Comparison of ENCODE assay signal across 15 cellular contexts in genomic region chr3:14473411-14473891, GRCh38.
DNase-seq lines count a peak whose midpoint lies in the region; ATAC-seq and TF ChIP-seq lines count a peak whose summit lies in the region.
"Had no signal": no experiment of that assay in that cellular context is flagged by ENCODE, and none has a peak within 500 bp of the region (broad histone marks: within the 10 kb centered on the region; RNA-seq: fewer than 3 reads in every experiment).

No MANE protein-coding gene starts in this region.

- TF ChIP-seq POLR2A in transverse colon (IDR thresholded peaks at IDR 0.05), result no peak

- H3K4me3 ChIP-seq in SK-N-SH (ENCODE audit: low read depth in 2 of 2, low read length in 1 of 2) (no peak overlapping the region), colonic mucosa (no peak overlapping the region), mesodermal cell (ENCODE audit: extremely low read depth, insufficient read depth, low read length, poor library complexity, severe bottlenecking) (no peak overlapping the region), transverse colon (no peak overlapping the region)

- 89% methylated on average over 7 of the region's 7 CpGs for WGBS in SK-N-SH (ENCODE audit: low lambda C conversion rate)
- 95 to 96% methylated on average over 4 to 6 of the region's 7 CpGs for WGBS in mesodermal cell (ENCODE audit: insufficient coverage in 2 of 2), 2 experiments
- WGBS in transverse colon (ENCODE audit: low coverage in 1 of 2), 2 donors, result 49 to 74% methylated on average over 3 to 7 of the region's 7 CpGs

- in situ Hi-C loops in transverse colon (cut with MboI; ENCODE audit: low pct_ligation_motif_present in 1 of 4, low pct_unique_long_range_greater_than_20kb in 1 of 4, low sequenced_read_pairs in 3 of 4), result loop anchor here in 1 of 4 donors (25.0 kb wide), 1 partner anchor 586 kb away; the partner anchor contains the start of gene WNT7A

- DNase-seq in SK-N-SH (no peak), colonic mucosa (peak; percentile 35), transverse colon (peak; percentile 25), SHP77 treated with DMSO at 0.1 percent for 48 hours (lab: John Stamatoyannopoulos, UW) (no peak), superior temporal gyrus (ENCODE audit: extremely low spot score) (no peak)
- DNase-seq: activated CD8-positive, alpha-beta memory T cell treated with anti-CD3 and anti-CD28 coated beads, Interleukin-2, amount 50 U/mL, for 4 hours; CD4-positive, alpha-beta T cell; Kasumi-1; NCI-H1436; NCI-H524; occipital lobe had no signal

- H3K9ac ChIP-seq in SK-N-SH (no peak overlapping the region), colonic mucosa (ENCODE audit: low read depth in 2 of 2, low read length in 2 of 2) (no peak overlapping the region)

- no peak for ATAC-seq in SK-N-SH treated with all-trans-retinoic acid at 6 μM for 48 hours
- ATAC-seq in GM21529 (IDR thresholded peaks at IDR 0.05; ENCODE audit: unreplicated experiment), result no peak

- no peak for TF ChIP-seq RAD21 in SK-N-SH (IDR thresholded peaks at IDR 0.05; ENCODE audit: low read length)

- H3F3A ChIP-seq in SK-N-SH (replicated peaks; ENCODE audit: insufficient read depth), result peaks cover 10% of the 10 kb centered on the region

- H4K20me1 ChIP-seq in SK-N-SH (ENCODE audit: insufficient read depth), result no peaks in the 10 kb centered on the region

- H2AFZ ChIP-seq in SK-N-SH (ENCODE audit: low read depth), result no peak overlapping the region

- TF ChIP-seq EP300 in SK-N-SH (IDR thresholded peaks at IDR 0.05; ENCODE audit: borderline replicate concordance in 1 of 2, low read depth in 1 of 2, low read length in 1 of 2) (no peak), transverse colon (IDR thresholded peaks at IDR 0.05; ENCODE audit: low read depth) (no peak)

- no peaks in the 10 kb centered on the region for H3K9me2 ChIP-seq in SK-N-SH

- intact Hi-C loops in colonic mucosa (cut with DNase I) (loop anchor here (5.0 kb wide), 1 partner anchor 576 kb away; no protein-coding TSS in a partner anchor), transverse colon (cut with DNase I; ENCODE audit: low total_unique reads) (no loop called here)

- H3K9me3 ChIP-seq in SK-N-SH (no peaks in the 10 kb centered on the region), colonic mucosa (no peaks in the 10 kb centered on the region), mesodermal cell (ENCODE audit: control insufficient read depth, low read length) (no peaks in the 10 kb centered on the region), transverse colon (no peaks in the 10 kb centered on the region)

- H3K27me3 ChIP-seq in SK-N-SH (ENCODE audit: insufficient read depth) (no peaks in the 10 kb centered on the region), colonic mucosa (no peaks in the 10 kb centered on the region), transverse colon (no peaks in the 10 kb centered on the region)

- TF ChIP-seq CTCF in SK-N-SH (IDR thresholded peaks at IDR 0.05) (no peak), colonic mucosa (IDR thresholded peaks at IDR 0.05) (no peak), transverse colon (IDR thresholded peaks at IDR 0.05) (no peak)

- H3K4me2 ChIP-seq in SK-N-SH, result peak overlapping the region; percentile 63

- H3K36me3 ChIP-seq in SK-N-SH (replicated peaks in 1 of 2; ENCODE audit: control insufficient read depth in 1 of 2, insufficient read depth in 2 of 2, low read length in 1 of 2) (peaks cover 17 to 24% of the 10 kb centered on the region in 2 experiments), colonic mucosa (no peaks in the 10 kb centered on the region), mesodermal cell (ENCODE audit: control insufficient read depth, insufficient read depth, low read length) (peaks cover 78% of the 10 kb centered on the region), transverse colon (peaks cover 0 to 4% (median 0%) of the 10 kb centered on the region in 4 donors)

- CTCF ChIA-PET in SK-N-SH (lab: Yijun Ruan, JAX), result interaction anchor here (0.8 to 1.7 kb wide), 7 partner anchors 10 to 318 kb away, joined by 3 to 5 read pairs (median 4); no protein-coding TSS in a partner anchor

- H3K4me1 ChIP-seq in SK-N-SH (ENCODE audit: control insufficient read depth in 1 of 2, insufficient read depth in 2 of 2, low read depth in 1 of 2, low read length in 1 of 2) (peaks cover 4 to 23% of the 10 kb centered on the region in 2 experiments; a peak in 3 of 4 replicates), colonic mucosa (no peaks in the 10 kb centered on the region), mesodermal cell (ENCODE audit: control insufficient read depth, insufficient read depth, low read length, poor library complexity, severe bottlenecking) (peaks cover 43% of the 10 kb centered on the region), transverse colon (no peaks in the 10 kb centered on the region)

- H3K27ac ChIP-seq in SK-N-SH (ENCODE audit: low read depth in 2 of 2, low read length in 1 of 2) (peak overlapping the region in 1 of 2 experiments; percentile 83; a peak in 1 of 4 replicates), colonic mucosa (no peak overlapping the region), mesodermal cell (ENCODE audit: low read depth, low read length, severe bottlenecking) (peak overlapping the region; percentile 81), transverse colon (peak overlapping the region; percentile 11 to 50 (median 34))
- H3K27ac ChIP-seq: 22Rv1 had no signal

- POLR2A ChIA-PET in SK-N-SH (lab: Yijun Ruan, JAX), result no interaction called here

- H3K79me2 ChIP-seq in SK-N-SH (ENCODE audit: insufficient read depth), result no peaks in the 10 kb centered on the region

TF ChIP-seq in SK-N-SH, 30 proteins besides CTCF, POLR2A, EP300 and RAD21 (continues in another document):
- TF ChIP-seq FOXM1 (IDR thresholded peaks at IDR 0.05; ENCODE audit: low read depth), result no peak
- no peak for TF ChIP-seq REST (IDR thresholded peaks at IDR 0.05; ENCODE audit: low read depth, low read length)
- no peak for TF ChIP-seq SMC3 (IDR thresholded peaks at IDR 0.05; ENCODE audit: low read depth, low read length)
- no peak for TF ChIP-seq CHD2 (IDR thresholded peaks at IDR 0.05; ENCODE audit: low read length, partially characterized antibody)

TF ChIP-seq in SK-N-SH treated with all-trans-retinoic acid at 6 μM for 48 hours, 23 proteins besides CTCF, POLR2A, EP300 and RAD21:
- no peak for TF ChIP-seq ZNF70 (CRISPR knock-in tag; IDR thresholded peaks at IDR 0.05)

Comparison
In these comparisons a context has a peak if more than half of its experiments do, and no peak if none do; other contexts are left out.
1. DNase-seq: peak in colonic mucosa (single experiment) and transverse colon (single experiment); none in SK-N-SH (single experiment), SHP77 treated with DMSO at 0.1 percent for 48 hours (single experiment) and superior temporal gyrus (single experiment).